ENCODE assay signal across 8 cellular contexts in the genomic region with DNA sequence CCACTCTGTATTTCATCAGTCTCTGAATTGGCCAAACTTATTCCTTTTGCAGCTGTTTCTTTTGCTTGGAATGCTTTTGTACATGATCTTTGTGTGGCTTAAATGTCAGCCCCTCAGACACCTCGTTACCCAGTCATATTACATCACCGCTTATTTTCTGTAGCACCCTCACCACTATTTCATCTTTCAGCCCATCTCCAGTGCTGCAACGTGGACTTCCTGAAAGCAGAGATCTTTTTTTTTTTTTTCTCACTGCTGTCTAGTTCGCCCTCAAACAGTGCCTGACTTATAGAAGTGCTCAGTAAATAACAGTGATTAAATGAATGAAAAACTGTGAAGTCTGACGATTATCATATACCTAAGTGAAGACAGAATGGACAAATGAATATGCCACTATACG. TPM values are rescaled to one million over a fixed set of nuclear protein-coding genes. Genes with fewer than 3 reads are reported as not detected.
DNase-seq lines count a peak whose midpoint lies in the region; ATAC-seq and TF ChIP-seq lines count a peak whose summit lies in the region.

No MANE protein-coding gene starts in this region.

- peak overlapping the region; percentile 80 for H3K4me3 ChIP-seq in GM23338
- peak overlapping the region; percentile 50 to 82 (median 72) for H3K4me3 ChIP-seq in esophagus squamous epithelium
- peak overlapping the region; percentile 81 for H3K4me3 ChIP-seq in retinal pigment epithelial cell (ENCODE audit: low read length)

- H3K4me1 ChIP-seq in GM23338 (ENCODE audit: insufficient read depth) (peaks cover 18% of the 10 kb centered on the region), esophagus squamous epithelium (peaks cover 11 to 47% (median 24%) of the 10 kb centered on the region in 3 donors)

- H3K27ac Mint-ChIP-seq in GM23338 = peak overlapping the region; percentile 93

- 0 out of 2 replicates have a peak, but pooled peaks cover 2% of the 10 kb centered on the region for H3F3A ChIP-seq in GM23338 (replicated peaks; ENCODE audit: low read depth)

- H3K27me3 Mint-ChIP-seq in GM23338 (ENCODE audit: insufficient read depth, low read depth, poor library complexity) = peaks cover 14% of the 10 kb centered on the region

- H3K4me3 Mint-ChIP-seq in GM23338 = peak overlapping the region; percentile 80

- DNase-seq in GM23338 (ENCODE audit: low spot score) = no peak
- DNase-seq in SIG-M5 (lab: John Stamatoyannopoulos, UW) = peak; percentile 49
- no peak for DNase-seq in esophagus squamous epithelium (lab: John Stamatoyannopoulos, UW)
- DNase-seq in retinal pigment epithelial cell (ENCODE audit: low read depth) = no peak
- no peak for DNase-seq in T-helper 9 cell
- no peak for DNase-seq in inferior parietal cortex (ENCODE audit: extremely low spot score)
- no peak for DNase-seq in retina

- no peaks in the 10 kb centered on the region for H3K27me3 ChIP-seq in GM23338 (ENCODE audit: insufficient read depth)
- no peaks in the 10 kb centered on the region for H3K27me3 ChIP-seq in esophagus squamous epithelium

- H4K20me1 ChIP-seq in GM23338 (replicated peaks; ENCODE audit: insufficient read depth) = peaks cover 3% of the 10 kb centered on the region; the same call in 1 of the 2 replicates

- no peaks in the 10 kb centered on the region; the same call in 1 of the 2 replicates for H3K9me2 ChIP-seq in GM23338 (ENCODE audit: insufficient read depth)

- peaks cover 24% of the 10 kb centered on the region for H3K36me3 Mint-ChIP-seq in GM23338 (ENCODE audit: low read depth)

- peak overlapping the region; percentile 83 for H3K27ac ChIP-seq in GM23338 (ENCODE audit: low read depth)
- peak overlapping the region in 3 of 4 donors; percentile 89 to 96 (median 90) for H3K27ac ChIP-seq in esophagus squamous epithelium

- no peaks in the 10 kb centered on the region; the same call in 2 of the 3 replicates for H3K9me3 Mint-ChIP-seq in GM23338

- H3K36me3 ChIP-seq in GM23338 (ENCODE audit: insufficient read depth) = peaks cover 9% of the 10 kb centered on the region; the same call in 1 of the 2 replicates
- H3K36me3 ChIP-seq in esophagus squamous epithelium = peaks cover 0 to 53% (median 8%) of the 10 kb centered on the region in 3 donors

- ATAC-seq in GM23338 (no peak), HG03175 (IDR thresholded peaks at IDR 0.05; ENCODE audit: unreplicated experiment) (no peak)

- peaks cover 21% of the 10 kb centered on the region for H3K4me1 Mint-ChIP-seq in GM23338

- intact Hi-C loops in esophagus squamous epithelium (cut with DNase I) = no loop called here

- peaks cover 53% of the 10 kb centered on the region for H3K79me2 ChIP-seq in GM23338 (replicated peaks; ENCODE audit: insufficient read depth)

- no peak overlapping the region for H2AFZ ChIP-seq in GM23338

- TF ChIP-seq CTCF in GM23338 (conservative IDR thresholded peaks at IDR 0.05; ENCODE audit: low read depth in 2 of 2) (no peak), esophagus squamous epithelium (IDR thresholded peaks at IDR 0.05) (no peak), retinal pigment epithelial cell (conservative IDR thresholded peaks at IDR 0.05; ENCODE audit: low read depth, low read length) (no peak)

- peak overlapping the region; percentile 85 for H3K4me2 ChIP-seq in GM23338

- WGBS in esophagus squamous epithelium, 2 donors = 4 to 7% methylated on average over 6 of the region's 6 CpGs

- H3K9me3 ChIP-seq in esophagus squamous epithelium = no peaks in the 10 kb centered on the region

- no peak for TF ChIP-seq POLR2A in esophagus squamous epithelium (IDR thresholded peaks at IDR 0.05)

TF ChIP-seq in GM23338, 12 proteins besides CTCF, POLR2A, EP300 and RAD21:
- TF ChIP-seq EZH2phosphoT487 (IDR thresholded peaks at IDR 0.05; ENCODE audit: unreplicated experiment) = no peak
- no peak for TF ChIP-seq ZNF331 (CRISPR knock-in tag; IDR thresholded peaks at IDR 0.05; ENCODE audit: low read depth)
- no peak for TF ChIP-seq CREB1 (CRISPR knock-in tag; IDR thresholded peaks at IDR 0.05; ENCODE audit: low read depth)
- TF ChIP-seq, protein P1, sequence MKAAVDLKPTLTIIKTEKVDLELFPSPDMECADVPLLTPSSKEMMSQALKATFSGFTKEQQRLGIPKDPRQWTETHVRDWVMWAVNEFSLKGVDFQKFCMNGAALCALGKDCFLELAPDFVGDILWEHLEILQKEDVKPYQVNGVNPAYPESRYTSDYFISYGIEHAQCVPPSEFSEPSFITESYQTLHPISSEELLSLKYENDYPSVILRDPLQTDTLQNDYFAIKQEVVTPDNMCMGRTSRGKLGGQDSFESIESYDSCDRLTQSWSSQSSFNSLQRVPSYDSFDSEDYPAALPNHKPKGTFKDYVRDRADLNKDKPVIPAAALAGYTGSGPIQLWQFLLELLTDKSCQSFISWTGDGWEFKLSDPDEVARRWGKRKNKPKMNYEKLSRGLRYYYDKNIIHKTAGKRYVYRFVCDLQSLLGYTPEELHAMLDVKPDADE (IDR thresholded peaks at IDR 0.05) = no peak
- no peak for TF ChIP-seq POLR2AphosphoS5 (IDR thresholded peaks at IDR 0.05; ENCODE audit: low read depth)
- no peak for TF ChIP-seq EZH2 (IDR thresholded peaks at IDR 0.05; ENCODE audit: low read depth, unreplicated experiment)
- no peak for TF ChIP-seq ZNF114 (CRISPR knock-in tag; IDR thresholded peaks at IDR 0.05)

RNA-seq across cellular contexts. Expression of a gene that starts 0.8 kb away (rescaled TPM):
- total RNA-seq in GM23338 (2014; rRNA removed; shearing (Covaris generic)) = 29.7 and 38.4 TPM in 2 replicates
- 67.2 and 74.7 TPM in 2 replicates for polyA plus RNA-seq in GM23338 (2016; fragmentation: Nextera tagmentation; extraction: Ambion mirVana)
- total RNA-seq in esophagus squamous epithelium = 10 to 100 TPM; 17.4 to 22.3 (median 21.0) TPM

RNA-seq across cellular contexts. Expression of a gene that starts 8.0 kb away (rescaled TPM):
- total RNA-seq in GM23338 (2014; rRNA removed; shearing (Covaris generic)) = 10.2 and 15.4 TPM in 2 replicates
- polyA plus RNA-seq in GM23338 (2016; fragmentation: Nextera tagmentation; extraction: Ambion mirVana) = 7.7 and 9.0 TPM in 2 replicates
- 10 to 100 TPM in 1 of 4 donors, 1 to 10 TPM in 3; 3.4 to 10.5 (median 6.5) TPM for total RNA-seq in esophagus squamous epithelium

RNA-seq across cellular contexts. Expression of a gene that starts 8.2 kb away (rescaled TPM):
- 34.4 and 39.1 TPM in 2 replicates for total RNA-seq in GM23338 (2014; rRNA removed; shearing (Covaris generic))
- 17.7 and 19.0 TPM in 2 replicates for polyA plus RNA-seq in GM23338 (2016; fragmentation: Nextera tagmentation; extraction: Ambion mirVana)
- 10 to 100 TPM; 41.4 to 56.9 (median 52.6) TPM for total RNA-seq in esophagus squamous epithelium

RNA-seq across cellular contexts. Expression of a gene that starts 9.0 kb away (rescaled TPM):
- total RNA-seq in GM23338 (2014; rRNA removed; shearing (Covaris generic)) = 2.4 TPM in 1 of 2 replicates, not detected in the other
- 20.2 and 21.5 TPM in 2 replicates for polyA plus RNA-seq in GM23338 (2016; fragmentation: Nextera tagmentation; extraction: Ambion mirVana)
- total RNA-seq in esophagus squamous epithelium = 10 to 100 TPM in 1 of 4 donors, 1 to 10 TPM in 3; 3.0 to 12.4 (median 6.2) TPM
